Comparison of ENCODE assay signal across 1 cellular context in genomic region chr19:4123615-4124568, GRCh38.
TF ChIP-seq lines count a peak whose summit lies in the region.

Gene MAP2K2 (minus strand): TSS chr19:4124122. CDS start chr19:4123875, 247 bp downstream.

TF ChIP-seq in HepG2, 621 proteins besides CTCF, POLR2A, EP300 and RAD21 (continued from another document and continues in another):
- TF ChIP-seq ZNF770 (CRISPR knock-in tag; IDR thresholded peaks at IDR 0.05) (no peak), HBP1 (CRISPR knock-in tag; IDR thresholded peaks at IDR 0.05; ENCODE audit: low read depth) (0 out of 2 replicates have a peak, but pooled peaks have one; percentile 40), SP140L (CRISPR knock-in tag; IDR thresholded peaks at IDR 0.05; ENCODE audit: borderline replicate concordance) (0 out of 2 replicates have a peak, but pooled peaks have one; percentile 24), ZNF607 (CRISPR knock-in tag; IDR thresholded peaks at IDR 0.05; ENCODE audit: borderline replicate concordance) (peak; percentile 93), ZNF660 (CRISPR knock-in tag; IDR thresholded peaks at IDR 0.05; ENCODE audit: borderline replicate concordance, low read depth) (0 out of 2 replicates have a peak, but pooled peaks have one; percentile 36), ZNF850 (CRISPR knock-in tag; conservative IDR thresholded peaks at IDR 0.05) (no peak), ARNT (IDR thresholded peaks at IDR 0.05) (no peak), RBFOX2 (IDR thresholded peaks at IDR 0.05; ENCODE audit: low read depth, low read length) (peak; percentile 91), KLF15 (CRISPR knock-in tag; IDR thresholded peaks at IDR 0.05; ENCODE audit: borderline replicate concordance) (peak; percentile 84), NCOA5 (CRISPR knock-in tag; IDR thresholded peaks at IDR 0.05) (no peak), ZSCAN21 (CRISPR knock-in tag; IDR thresholded peaks at IDR 0.05; ENCODE audit: borderline replicate concordance) (peak; percentile 96; the same call in 1 of the 2 replicates), ZFP91 (CRISPR knock-in tag; IDR thresholded peaks at IDR 0.05; ENCODE audit: borderline replicate concordance) (peak; percentile 80), ETS1 (CRISPR knock-in tag; IDR thresholded peaks at IDR 0.05) (peak; percentile 82; the same call in 1 of the 2 replicates), HMG20A (CRISPR knock-in tag; IDR thresholded peaks at IDR 0.05; ENCODE audit: borderline replicate concordance) (no peak), ZNF713 (CRISPR knock-in tag; IDR thresholded peaks at IDR 0.05) (0 out of 2 replicates have a peak, but pooled peaks have one; percentile 67), SNAPC2 (CRISPR knock-in tag; IDR thresholded peaks at IDR 0.05) (peak; percentile 91), ZNF160 (CRISPR knock-in tag; IDR thresholded peaks at IDR 0.05) (peak; percentile 38), ZNF891 (CRISPR knock-in tag; IDR thresholded peaks at IDR 0.05) (no peak), ZSCAN30 (CRISPR knock-in tag; IDR thresholded peaks at IDR 0.05) (no peak), ZNF33B (CRISPR knock-in tag; IDR thresholded peaks at IDR 0.05) (peak; percentile 77), KDM5B (CRISPR knock-in tag; IDR thresholded peaks at IDR 0.05; ENCODE audit: borderline replicate concordance) (peak; percentile 94; the same call in 1 of the 2 replicates), RNF2 (conservative IDR thresholded peaks at IDR 0.05; ENCODE audit: low read depth) (peak; percentile 89), CBX1 (IDR thresholded peaks at IDR 0.05; ENCODE audit: low read depth) (peak; percentile 81), SRSF4 (IDR thresholded peaks at IDR 0.05; ENCODE audit: low read depth, low read length, poor library complexity, severe bottlenecking) (no peak), SOX6 (IDR thresholded peaks at IDR 0.05) (no peak), SOX6 (CRISPR knock-in tag; IDR thresholded peaks at IDR 0.05) (peak; percentile 31; the same call in 1 of the 2 replicates), ZNF350 (CRISPR knock-in tag; IDR thresholded peaks at IDR 0.05; ENCODE audit: borderline replicate concordance, low read depth) (peak; percentile 86), ATF4 (CRISPR knock-in tag; IDR thresholded peaks at IDR 0.05) (no peak), TEAD2 (CRISPR knock-in tag; IDR thresholded peaks at IDR 0.05) (no peak), SRF (IDR thresholded peaks at IDR 0.05; ENCODE audit: low read depth, low read length) (no peak), ZBTB49 (CRISPR knock-in tag; IDR thresholded peaks at IDR 0.05; ENCODE audit: borderline replicate concordance) (no peak), ZNF460 (CRISPR knock-in tag; IDR thresholded peaks at IDR 0.05; ENCODE audit: borderline replicate concordance) (no peak; the same call in 1 of the 2 replicates), ZNF382 (CRISPR knock-in tag; IDR thresholded peaks at IDR 0.05; ENCODE audit: borderline replicate concordance) (no peak), ZNF790 (CRISPR knock-in tag; IDR thresholded peaks at IDR 0.05; ENCODE audit: borderline replicate concordance) (0 out of 2 replicates have a peak, but pooled peaks have one; percentile 74), ZFAT (CRISPR knock-in tag; conservative IDR thresholded peaks at IDR 0.05) (no peak), ZFP82 (CRISPR knock-in tag; IDR thresholded peaks at IDR 0.05; ENCODE audit: borderline replicate concordance) (no peak), CREM (IDR thresholded peaks at IDR 0.05) (no peak), CREM (CRISPR knock-in tag; IDR thresholded peaks at IDR 0.05) (no peak), ZNF432 (CRISPR knock-in tag; IDR thresholded peaks at IDR 0.05; ENCODE audit: borderline replicate concordance) (no peak), ARID5B (CRISPR knock-in tag; IDR thresholded peaks at IDR 0.05) (peak; percentile 52), TCF7L2 (IDR thresholded peaks at IDR 0.05; ENCODE audit: low read depth, low read length) (no peak), ZZZ3 (CRISPR knock-in tag; IDR thresholded peaks at IDR 0.05; ENCODE audit: borderline replicate concordance) (no peak; the same call in 1 of the 2 replicates), ZNF646 (CRISPR knock-in tag; IDR thresholded peaks at IDR 0.05) (no peak), MIER3 (CRISPR knock-in tag; IDR thresholded peaks at IDR 0.05; ENCODE audit: borderline replicate concordance) (peak; percentile 41; the same call in 1 of the 2 replicates)
